13 cellular contexts compared by ENCODE assay signal in the genomic region with DNA sequence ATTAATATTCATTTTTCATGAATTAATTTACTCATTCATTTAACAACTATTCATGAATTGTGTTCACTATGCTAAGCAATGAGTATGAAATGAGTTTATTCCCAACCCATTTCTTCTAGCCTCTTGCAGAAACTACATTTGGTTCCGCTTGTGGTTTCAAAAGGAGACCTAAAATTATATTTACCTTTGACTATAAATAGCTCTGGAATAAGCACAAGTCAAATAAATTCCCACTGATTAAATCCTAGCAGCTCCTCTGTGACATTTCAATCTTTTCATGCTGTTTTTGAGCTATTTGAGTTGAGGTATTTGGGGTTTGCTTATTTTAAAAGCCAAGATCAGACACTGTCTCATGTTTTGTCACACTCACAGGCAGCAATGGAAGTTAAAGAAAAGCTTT.
"Had no signal": no experiment of that assay in that cellular context is flagged by ENCODE, and none has a peak within 500 bp of the region (broad histone marks: within the 10 kb centered on the region; RNA-seq: fewer than 3 reads in every experiment).

No MANE protein-coding gene starts in this region.

- H3K4me3 ChIP-seq: cardiac muscle cell, gastroesophageal sphincter, heart right ventricle, stomach had no signal

- H3K79me2 ChIP-seq: parathyroid adenoma had no signal

- H3K27ac ChIP-seq: cardiac muscle cell, gastroesophageal sphincter, heart right ventricle, parathyroid adenoma, stomach had no signal

- H3K9ac ChIP-seq: parathyroid adenoma had no signal

- ATAC-seq: gastroesophageal sphincter, heart right ventricle, left cardiac atrium had no signal

- H3K4me1 ChIP-seq: parathyroid adenoma had no signal

- H2AFZ ChIP-seq: parathyroid adenoma had no signal

- DNase-seq: activated CD4-positive, alpha-beta memory T cell treated with anti-CD3 and anti-CD28 coated beads for 36 hours; activated naive CD4-positive, alpha-beta T cell treated with anti-CD3 and anti-CD28 coated beads, Interleukin-2, amount 10 ng/mL, durations not matched to agents 7 days and 5 days; activated T-cell treated with anti-CD3 and anti-CD28 coated beads, Interleukin-2, amount 50 U/mL, for 24 hours; heart right ventricle; left cardiac atrium; midbrain; stimulated activated CD4-positive, alpha-beta T cell treated with anti-CD3 and anti-CD28 coated beads, Interleukin-12 subunit alpha, Interleukin-12 subunit beta, amount 100 ng/mL, for 4 hours; stimulated activated CD4-positive, alpha-beta T cell treated with anti-CD3 and anti-CD28 coated beads, Interleukin-2, amount 100 ng/mL, for 24 hours; stomach; T1000 had no signal

- H3K36me3 ChIP-seq: cardiac muscle cell, gastroesophageal sphincter, heart right ventricle, stomach had no signal

- H3K27me3 ChIP-seq: cardiac muscle cell, gastroesophageal sphincter, heart right ventricle, stomach had no signal

- H3K9me3 ChIP-seq: gastroesophageal sphincter, heart right ventricle, stomach had no signal
